In the genomic region with DNA sequence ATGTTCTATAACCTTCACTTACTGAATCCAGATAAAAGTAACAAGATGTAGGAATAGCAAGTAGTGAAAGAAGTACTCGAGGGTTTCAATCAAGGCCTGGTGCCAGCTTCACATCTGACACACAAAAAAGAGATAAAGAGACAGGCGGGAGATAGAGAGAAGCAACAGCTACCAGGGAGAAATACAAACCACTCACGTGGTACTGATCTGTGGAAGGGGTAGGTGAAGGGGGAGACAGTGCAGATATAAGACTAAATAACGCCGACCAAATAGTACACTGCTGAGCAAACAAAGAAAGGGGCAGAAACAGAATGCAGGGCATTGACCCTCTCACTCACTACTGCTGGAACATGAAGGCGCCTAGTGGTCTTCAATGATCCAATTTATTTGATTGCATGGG, we compare ENCODE assay signal across 17 cellular contexts.
"Had no signal": no experiment of that assay in that cellular context is flagged by ENCODE, and none has a peak within 500 bp of the region (broad histone marks: within the 10 kb centered on the region; RNA-seq: fewer than 3 reads in every experiment).

No MANE protein-coding gene starts in this region.

- DNase-seq: Kasumi-1, MM.1S, NCI-H1092 treated with DMSO at 0.1 percent for 48 hours, NCI-H1436, NCI-H187, NCI-H2029, NCI-H2081 treated with DMSO at 0.1 percent for 48 hours, NCI-H2171, NCI-H524, NCI-H69, NCI-H774, RPMI8226, SHP77 treated with DMSO at 0.1 percent for 48 hours, SJCRH30 had no signal

- H3K27me3 ChIP-seq: SJCRH30 had no signal

- H3K36me3 ChIP-seq: SJCRH30 had no signal

- H3K9me3 ChIP-seq: SJCRH30 had no signal

- H3K4me3 ChIP-seq: K562, SJCRH30 had no signal

- H3K27ac ChIP-seq: HL-60, KMS-11, SJCRH30 had no signal

- H3K9ac ChIP-seq: KMS-11 had no signal

- ATAC-seq: K562 had no signal

- H3K4me2 ChIP-seq: KMS-11 had no signal
